ENCODE assay signal across 19 cellular contexts in the genomic region with DNA sequence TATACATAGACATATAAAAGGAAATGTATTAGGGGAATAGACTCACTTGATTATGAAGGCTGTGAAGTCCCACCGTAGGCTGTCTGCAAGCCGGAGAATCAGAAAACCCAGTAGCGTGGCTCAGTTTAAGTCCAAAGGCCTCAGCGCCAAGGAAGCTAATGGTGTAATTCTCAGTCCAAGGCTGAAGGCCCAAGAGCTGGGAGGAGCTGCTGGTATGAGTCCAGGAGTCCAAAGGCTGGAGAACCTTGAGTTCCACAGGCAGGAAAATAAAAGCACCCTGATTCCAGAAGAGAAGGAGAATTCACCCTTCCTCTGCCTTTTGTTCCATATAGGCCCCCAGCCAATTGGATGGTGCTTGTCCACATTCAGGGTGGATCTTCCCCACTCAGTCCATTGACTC.
DNase-seq lines count a peak whose midpoint lies in the region; ATAC-seq and TF ChIP-seq lines count a peak whose summit lies in the region.
"Had no signal": no experiment of that assay in that cellular context is flagged by ENCODE, and none has a peak within 500 bp of the region (broad histone marks: within the 10 kb centered on the region; RNA-seq: fewer than 3 reads in every experiment).

No MANE protein-coding gene starts in this region.

- H3K36me3 Mint-ChIP-seq in T-helper 17 cell (ENCODE audit: low read depth): no peaks in the 10 kb centered on the region
- H3K36me3 Mint-ChIP-seq: CD4-positive, alpha-beta memory T cell had no signal

- no peak overlapping the region for H3K4me3 Mint-ChIP-seq in T-helper 17 cell
- H3K4me3 Mint-ChIP-seq: HFFc6 had no signal

- DNase-seq in Peyer's patch: peak in 1 of 3 donors; percentile 63
- DNase-seq in left colon: peak; percentile 43 to 47
- DNase-seq in mucosa of gallbladder (ENCODE audit: low spot score): peak; percentile 72
- DNase-seq in Right ventricle myocardium inferior (ENCODE audit: missing footprints): no peak
- no peak for DNase-seq in NCI-H510A treated with DMSO at 0.1 percent for 48 hours (lab: John Stamatoyannopoulos, UW)
- DNase-seq in T-helper 17 cell: no peak
- DNase-seq: 8988T; ACHN; C1 segment of cervical spinal cord; Calu3; CD4-positive, alpha-beta memory T cell; COR-L47; DMS79 treated with DMSO at 0.1 percent for 48 hours; GF-D8; GOT3; HFFc6 had no signal

- peak overlapping the region in 3 of 4 donors; percentile 5 to 74 (median 50) for H3K27ac ChIP-seq in Peyer's patch
- H3K27ac ChIP-seq: A549 had no signal

- TF ChIP-seq CTCF in Peyer's patch (IDR thresholded peaks at IDR 0.05): no peak

- no peaks in the 10 kb centered on the region for H3K36me3 ChIP-seq in Peyer's patch
- H3K36me3 ChIP-seq: HAP-1 had no signal

- H3K4me1 Mint-ChIP-seq in T-helper 17 cell: no peaks in the 10 kb centered on the region
- H3K4me1 Mint-ChIP-seq: CD4-positive, alpha-beta memory T cell had no signal

- TF ChIP-seq POLR2A in Peyer's patch (IDR thresholded peaks at IDR 0.05): peak in 1 of 2 donors; percentile 21

- H3K4me3 ChIP-seq in Peyer's patch: peak overlapping the region in 2 of 4 donors; percentile 23 to 36
- H3K4me3 ChIP-seq: A549, HAP-1 had no signal

- H3K4me1 ChIP-seq in Peyer's patch: no peaks in the 10 kb centered on the region
- H3K4me1 ChIP-seq: A549, HAP-1 had no signal

- ATAC-seq in left colon (peak; percentile 99), Right ventricle myocardium inferior (no peak), T-helper 17 cell (no peak), GM21529 (IDR thresholded peaks at IDR 0.05; ENCODE audit: unreplicated experiment) (no peak)
- ATAC-seq: A549 had no signal

- no peaks in the 10 kb centered on the region for H3K27me3 ChIP-seq in Peyer's patch

- peaks cover 6% of the 10 kb centered on the region for H3K27me3 Mint-ChIP-seq in T-helper 17 cell
- H3K27me3 Mint-ChIP-seq: CD4-positive, alpha-beta memory T cell had no signal

- no peak overlapping the region for H3K27ac Mint-ChIP-seq in T-helper 17 cell
- H3K27ac Mint-ChIP-seq: CD4-positive, alpha-beta memory T cell; HFFc6 had no signal

- H3K9me3 ChIP-seq in Peyer's patch (no peaks in the 10 kb centered on the region), T-helper 17 cell (ENCODE audit: control insufficient read depth, low read length, poor library complexity, severe bottlenecking) (no peaks in the 10 kb centered on the region)
- H3K9me3 ChIP-seq: A549, HAP-1 had no signal

- intact Hi-C loops in left colon (cut with DNase I, micrococcal nuclease) (no loop called here), Right ventricle myocardium inferior (cut with DNase I) (no loop called here)

Comparison
In these comparisons a context has a peak if more than half of its experiments do, and no peak if none do; other contexts are left out.
1. DNase-seq: peak in left colon (2 of 2) and mucosa of gallbladder (single experiment); none in Right ventricle myocardium inferior (single experiment), NCI-H510A treated with DMSO at 0.1 percent for 48 hours (single experiment) and T-helper 17 cell (0 of 3).